In genomic region chr11:63490551-63491239, GRCh38 we compare ENCODE assay signal across 8 cellular contexts. TPM values are rescaled to one million over a fixed set of nuclear protein-coding genes. Genes with fewer than 3 reads are reported as not detected.
DNase-seq lines count a peak whose midpoint lies in the region; ATAC-seq and TF ChIP-seq lines count a peak whose summit lies in the region.

A gene with protein sequence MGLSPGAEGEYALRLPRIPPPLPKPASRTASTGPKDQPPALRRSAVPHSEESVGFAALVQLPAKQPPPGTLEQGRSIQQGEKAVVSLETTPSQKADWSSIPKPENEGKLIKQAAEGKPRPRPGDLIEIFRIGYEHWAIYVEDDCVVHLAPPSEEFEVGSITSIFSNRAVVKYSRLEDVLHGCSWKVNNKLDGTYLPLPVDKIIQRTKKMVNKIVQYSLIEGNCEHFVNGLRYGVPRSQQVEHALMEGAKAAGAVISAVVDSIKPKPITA (minus strand): TSS chr11:63491167. CDS start chr11:63491034, 133 bp downstream.

- H3K4me3 Mint-ChIP-seq in HFFc6: peak within 1 kb of the TSS; percentile 59

- no peaks in the 10 kb centered on the region for H3K9me3 ChIP-seq in BE2C

- no peaks in the 10 kb centered on the region; the same call in 1 of the 2 replicates for H3K36me3 Mint-ChIP-seq in HFFc6 (ENCODE audit: low read depth)
- H3K36me3 Mint-ChIP-seq in activated naive CD4-positive, alpha-beta T cell treated with anti-CD3 and anti-CD28 coated beads, Interleukin-2, amount 50 U/mL, for 72 hours: peaks cover 0 to 1% of the 10 kb centered on the region in 2 donors

- H3K27me3 Mint-ChIP-seq in HFFc6 (ENCODE audit: insufficient read depth): peaks cover 39% of the 10 kb centered on the region

- no peak within 1 kb of the TSS for H3K4me3 ChIP-seq in BE2C (ENCODE audit: low read depth, low read length)

- ATAC-seq in activated naive CD4-positive, alpha-beta T cell treated with anti-CD3 and anti-CD28 coated beads, Interleukin-2, amount 50 U/mL, for 72 hours: peak; percentile 16 to 46
- ATAC-seq in left cardiac atrium (peak; percentile 86 to 94), GM21360 (IDR thresholded peaks at IDR 0.05; ENCODE audit: unreplicated experiment) (no peak)

- DNase-seq in HFFc6: no peak
- DNase-seq in activated naive CD4-positive, alpha-beta T cell treated with anti-CD3 and anti-CD28 coated beads, Interleukin-2, amount 50 U/mL, for 72 hours (ENCODE audit: low spot score in 2 of 2): peak in 1 of 2 donors; percentile 22
- DNase-seq in left cardiac atrium: peak; percentile 63
- peak; percentile 86 for DNase-seq in posterior vena cava (ENCODE audit: low spot score)
- DNase-seq in HK-2 (ENCODE audit: unreplicated experiment): no peak
- no peak for DNase-seq in H4 (ENCODE audit: low spot score)
- no peak for DNase-seq in BE2C

- peaks cover 5% of the 10 kb centered on the region; the same call in 1 of the 2 replicates for H3K4me1 Mint-ChIP-seq in HFFc6 (ENCODE audit: low read depth)

- TF ChIP-seq CTCF in HFFc6 (IDR thresholded peaks at IDR 0.05): no peak
- TF ChIP-seq CTCF in BE2C (IDR thresholded peaks at IDR 0.05; ENCODE audit: low read depth, low read length): no peak

- H3K27ac Mint-ChIP-seq in HFFc6: no peak within 1 kb of the TSS
- H3K27ac Mint-ChIP-seq in activated naive CD4-positive, alpha-beta T cell treated with anti-CD3 and anti-CD28 coated beads, Interleukin-2, amount 50 U/mL, for 72 hours: no peak within 1 kb of the TSS

- H3K36me3 ChIP-seq in BE2C: no peaks in the 10 kb centered on the region

- peaks cover 10% of the 10 kb centered on the region for H3K27me3 ChIP-seq in BE2C

- H3K9me3 Mint-ChIP-seq in HFFc6: peaks cover 6% of the 10 kb centered on the region; the same call in 1 of the 2 replicates
- H3K9me3 Mint-ChIP-seq in activated naive CD4-positive, alpha-beta T cell treated with anti-CD3 and anti-CD28 coated beads, Interleukin-2, amount 50 U/mL, for 72 hours: peaks cover under 1% of the 10 kb centered on the region in 2 donors

- intact Hi-C loops in left cardiac atrium (cut with DNase I): loop anchor here in 1 of 2 donors (5.0 kb wide), 1 partner anchor 137 kb away; no protein-coding TSS in a partner anchor
- intact Hi-C loops in posterior vena cava (cut with DNase I): loop anchor here in 1 of 2 donors (5.0 kb wide), 1 partner anchor 142 kb away; no protein-coding TSS in a partner anchor

- no peaks in the 10 kb centered on the region for H3K4me1 ChIP-seq in BE2C

RNA-seq across cellular contexts. Expression of the gene that starts here (rescaled TPM):
- total RNA-seq in HFFc6 (2021; fragmentation: NEBNext Ultra II Directional; extraction: Animal tissue kit (Norgen Biotek cat#: 25700)): not detected
- not detected for total RNA-seq in activated naive CD4-positive, alpha-beta T cell treated with anti-CD3 and anti-CD28 coated beads, Interleukin-2, amount 50 U/mL, for 72 hours
- total RNA-seq in left cardiac atrium: 10 to 100 TPM in 1 of 2 donors, 1 to 10 TPM in 1; 9.3 to 15.8 TPM
- 1 to 10 TPM in 1 of 2 donors, under 1 TPM in 1; 0.86 to 3.2 TPM for total RNA-seq in posterior vena cava
- not detected in 2 replicates for total RNA-seq in H4 (2014; rRNA removed; shearing (Covaris generic))
- not detected for polyA plus RNA-seq in BE2C (2012; ENCODE audit: insufficient read depth, insufficient read length, low read depth)

Comparison
In these comparisons a context has a peak if more than half of its experiments do, and no peak if none do; other contexts are left out.
1. Peak in ATAC-seq in activated naive CD4-positive, alpha-beta T cell treated with anti-CD3 and anti-CD28 coated beads, Interleukin-2, amount 50 U/mL, for 72 hours; RNA of the gene not detected or under 1 TPM.
2. DNase-seq: peak in left cardiac atrium (single experiment) and posterior vena cava (single experiment); none in HFFc6 (single experiment), HK-2 (single experiment), H4 (single experiment) and BE2C (single experiment).